ENCODE assay signal across 1 cellular context in genomic region chr6:29017428-29017802, GRCh38.
TF ChIP-seq lines count a peak whose summit lies in the region.

No MANE protein-coding gene starts in this region.

TF ChIP-seq in SK-N-SH, 30 proteins besides CTCF, POLR2A, EP300 and RAD21 (continued from another document):
- no peak for TF ChIP-seq REST (IDR thresholded peaks at IDR 0.05; ENCODE audit: low read depth, low read length)
- no peak for TF ChIP-seq TCF12 (IDR thresholded peaks at IDR 0.05)
- TF ChIP-seq USF2 (IDR thresholded peaks at IDR 0.05; ENCODE audit: borderline replicate concordance, low read depth, low read length), result no peak
- TF ChIP-seq USF1 (IDR thresholded peaks at IDR 0.05; ENCODE audit: borderline replicate concordance, low read depth), result no peak
- TF ChIP-seq RCOR1 (IDR thresholded peaks at IDR 0.05; ENCODE audit: low read length), result no peak
- TF ChIP-seq TAF1 (IDR thresholded peaks at IDR 0.05; ENCODE audit: borderline replicate concordance, low read depth, low read length), result no peak
- no peak for TF ChIP-seq NRF1 (IDR thresholded peaks at IDR 0.05; ENCODE audit: low read depth, low read length)
- no peak for TF ChIP-seq FOSL2 (IDR thresholded peaks at IDR 0.05; ENCODE audit: borderline replicate concordance, low read depth)
- no peak for TF ChIP-seq MAX (IDR thresholded peaks at IDR 0.05; ENCODE audit: low read depth)
